In genomic region chr21:33268736-33269441, GRCh38 we compare ENCODE assay signal across 8 cellular contexts. TPM values are rescaled to one million over a fixed set of nuclear protein-coding genes. Genes with fewer than 3 reads are reported as not detected.
A peak's percentile ranks its signal among the peaks of the same experiment; 100 is the strongest.
DNase-seq lines count a peak whose midpoint lies in the region; ATAC-seq and TF ChIP-seq lines count a peak whose summit lies in the region.

No MANE protein-coding gene starts in this region.

- DNase-seq in COR-L47 (lab: John Stamatoyannopoulos, UW) (peak; percentile 92), RWPE1 (ENCODE audit: low spot score) (peak; percentile 51), cerebellum (ENCODE audit: low spot score) (peak; percentile 69), Caco-2 (no peak), progenitor cell of endocrine pancreas (ENCODE audit: low spot score, unreplicated experiment) (no peak)
- peak; percentile 26 to 39 for DNase-seq in stimulated activated CD4-positive, alpha-beta T cell treated with anti-CD3 and anti-CD28 coated beads, Interleukin-4, amount 100 ng/mL, for 48 hours (ENCODE audit: low read depth in 2 of 2)

- H3K9me3 Mint-ChIP-seq in Caco-2 (ENCODE audit: unreplicated experiment) = no peaks in the 10 kb centered on the region
- H3K9me3 Mint-ChIP-seq in progenitor cell of endocrine pancreas (ENCODE audit: low read depth) = no peaks in the 10 kb centered on the region

- no TSS peak for BruUV-seq in Caco-2 (replicated peaks; lab: Mats Ljungman, UMichigan)

- H3K4me3 Mint-ChIP-seq in Caco-2 (ENCODE audit: unreplicated experiment) (no peak overlapping the region), progenitor cell of endocrine pancreas (ENCODE audit: low read depth) (no peak overlapping the region)

- no peaks in the 10 kb centered on the region for H3K36me3 ChIP-seq in Caco-2 (ENCODE audit: control insufficient read depth, insufficient read depth, low read length)

- H3K36me3 Mint-ChIP-seq in Caco-2 (ENCODE audit: insufficient read depth, unreplicated experiment) (peaks cover 36% of the 10 kb centered on the region), progenitor cell of endocrine pancreas (ENCODE audit: insufficient read depth) (peaks cover 12% of the 10 kb centered on the region)

- CTCF ChIA-PET in RWPE1 (lab: Yijun Ruan, JAX) (interaction anchor here (0.6 kb wide), 3 partner anchors 56 to 286 kb away, joined by 3 read pairs; no protein-coding TSS in a partner anchor), Caco-2 (lab: Charles Lee) (no interaction called here)

- intact Hi-C loops in Caco-2 (cut with micrococcal nuclease; ENCODE audit: unreplicated experiment) = loop anchor here (5.0 to 10.0 kb wide), 2 partner anchors 56 to 103 kb away; partner anchors contain the start of gene IFNAR1

- no peak overlapping the region for H3K4me3 ChIP-seq in Caco-2 (ENCODE audit: low read depth, low read length)

- POLR2A ChIA-PET in RWPE1 (lab: Yijun Ruan, JAX; ENCODE audit: low non-redundant PET) (no interaction called here), Caco-2 (lab: Charles Lee) (no interaction called here)

- peak; percentile 74 for ATAC-seq in GM19395 (IDR thresholded peaks at IDR 0.05; ENCODE audit: unreplicated experiment)
- ATAC-seq in HG03432 (IDR thresholded peaks at IDR 0.05; ENCODE audit: unreplicated experiment) = peak; percentile 72

- H3K4me1 Mint-ChIP-seq in Caco-2 (ENCODE audit: low read depth, unreplicated experiment) (peaks cover 32% of the 10 kb centered on the region), progenitor cell of endocrine pancreas (ENCODE audit: low read depth) (peaks cover 13% of the 10 kb centered on the region)

- H3K9me3 ChIP-seq in Caco-2 = no peaks in the 10 kb centered on the region

- no peaks in the 10 kb centered on the region for H3K27me3 Mint-ChIP-seq in Caco-2 (ENCODE audit: insufficient read depth, unreplicated experiment)
- peaks cover 3% of the 10 kb centered on the region for H3K27me3 Mint-ChIP-seq in progenitor cell of endocrine pancreas

- peaks cover 15% of the 10 kb centered on the region for H3K4me1 ChIP-seq in Caco-2

- TF ChIP-seq CTCF in RWPE1 (conservative IDR thresholded peaks at IDR 0.05; ENCODE audit: low read depth) = no peak
- no peak for TF ChIP-seq CTCF in Caco-2 (IDR thresholded peaks at IDR 0.05; ENCODE audit: insufficient read depth in 1 of 2, low read depth in 1 of 2, low read length in 1 of 2, severe bottlenecking in 1 of 2, unreplicated experiment in 1 of 2)
- no peak for TF ChIP-seq CTCF in progenitor cell of endocrine pancreas (IDR thresholded peaks at IDR 0.05; ENCODE audit: unreplicated experiment)

- peak overlapping the region; percentile 54 for H3K27ac ChIP-seq in RWPE1

- H3K27me3 ChIP-seq in Caco-2 (replicated peaks; ENCODE audit: control insufficient read depth, insufficient read depth, low read length) = no peaks in the 10 kb centered on the region

- H3K27ac Mint-ChIP-seq in Caco-2 (ENCODE audit: unreplicated experiment) (no peak overlapping the region), progenitor cell of endocrine pancreas (no peak overlapping the region)

RNA-seq across cellular contexts. Expression of gene IL10RB, which starts 2.7 kb away (rescaled TPM):
- total RNA-seq in cerebellum = 9.9 TPM
- total RNA-seq in Caco-2 (2022) = 11.7 and 13.1 TPM in 2 replicates
- 7.7 and 8.7 TPM in 2 replicates for total RNA-seq in progenitor cell of endocrine pancreas

RNA-seq across cellular contexts. Expression of gene IFNAR2, which starts 39.2 kb away (rescaled TPM):
- total RNA-seq in cerebellum = 14.7 TPM
- total RNA-seq in Caco-2 (2022) = 33.7 and 36.1 TPM in 2 replicates
- total RNA-seq in progenitor cell of endocrine pancreas = 17.4 and 19.2 TPM in 2 replicates

RNA-seq across cellular contexts. Expression of gene IFNAR1, which starts 55.9 kb away (rescaled TPM):
- 41.1 TPM for total RNA-seq in cerebellum
- total RNA-seq in Caco-2 (2022) = 19.7 and 20.4 TPM in 2 replicates
- 18.3 and 19.6 TPM in 2 replicates for total RNA-seq in progenitor cell of endocrine pancreas

Comparison
In these comparisons a context has a peak if more than half of its experiments do, and no peak if none do; other contexts are left out.
1. DNase-seq: peak in COR-L47 (single experiment), RWPE1 (single experiment), cerebellum (single experiment) and stimulated activated CD4-positive, alpha-beta T cell treated with anti-CD3 and anti-CD28 coated beads, Interleukin-4, amount 100 ng/mL, for 48 hours (2 of 2); none in Caco-2 (0 of 2) and progenitor cell of endocrine pancreas (single experiment).